Comparison of ENCODE assay signal across 8 cellular contexts in the genomic region with DNA sequence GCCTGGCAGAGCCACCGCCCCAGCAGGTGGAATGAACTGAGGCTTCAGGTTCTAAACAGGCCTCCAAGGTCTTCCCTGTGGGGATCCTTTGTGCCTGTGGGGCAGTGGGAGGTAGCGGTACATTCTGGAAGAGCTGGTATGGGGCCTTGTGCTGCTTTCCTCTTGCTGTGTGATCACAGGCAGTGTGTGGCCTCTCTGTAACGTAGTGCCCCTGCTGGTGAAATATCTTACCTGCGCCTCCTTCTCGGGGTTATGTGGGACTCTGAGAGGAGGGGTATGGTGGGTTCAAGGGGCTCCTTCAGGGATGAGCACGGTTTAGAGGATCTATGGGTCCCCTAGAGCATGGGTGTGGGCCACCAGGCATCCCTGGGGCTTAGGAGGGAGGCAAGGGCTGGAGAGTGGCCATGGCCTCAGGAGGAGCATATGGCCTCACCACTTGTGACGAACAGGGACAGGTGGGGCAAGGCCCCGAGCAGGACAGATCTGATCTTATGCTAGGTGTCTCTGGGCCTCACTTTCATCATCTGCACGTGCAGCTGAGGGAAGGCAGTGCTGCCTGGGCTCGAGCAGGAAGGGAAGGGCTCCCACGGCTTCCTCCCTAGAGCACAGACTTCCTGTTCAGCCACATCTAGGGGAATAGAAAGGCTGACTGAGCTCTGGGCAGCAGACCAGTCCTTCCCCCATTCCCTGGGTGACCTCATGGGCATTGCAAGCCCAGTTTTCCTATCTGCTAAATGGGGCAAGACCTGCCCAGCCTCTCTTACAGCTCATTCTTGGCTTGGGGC. TPM values are rescaled to one million over a fixed set of nuclear protein-coding genes. Genes with fewer than 3 reads are reported as not detected.
DNase-seq lines count a peak whose midpoint lies in the region; ATAC-seq and TF ChIP-seq lines count a peak whose summit lies in the region.

No MANE protein-coding gene starts in this region.

- H3K9ac ChIP-seq in MM.1S (ENCODE audit: low read length), result no peak overlapping the region

- no peak overlapping the region for H3K4me3 ChIP-seq in MM.1S (ENCODE audit: low read length)
- H3K4me3 ChIP-seq in epithelial cell of esophagus (ENCODE audit: low read length), result no peak overlapping the region
- no peak overlapping the region for H3K4me3 ChIP-seq in aorta (ENCODE audit: low read length in 2 of 2)

- H3K27ac Mint-ChIP-seq in Calu3 (ENCODE audit: unreplicated experiment) (peak overlapping the region; percentile 50), natural killer cell (peak overlapping the region in 1 of 2 donors; percentile 38)
- peak overlapping the region; percentile 80 for H3K27ac Mint-ChIP-seq in activated CD4-positive, alpha-beta memory T cell treated with anti-CD3 and anti-CD28 coated beads for 36 hours

- POLR2A ChIA-PET in activated CD4-positive, alpha-beta memory T cell treated with anti-CD3 and anti-CD28 coated beads for 36 hours (lab: Charles Lee), result no interaction called here

- H3K36me3 Mint-ChIP-seq in Calu3 (ENCODE audit: insufficient read depth, unreplicated experiment) (peaks cover 27% of the 10 kb centered on the region), natural killer cell (no peaks in the 10 kb centered on the region)
- no peaks in the 10 kb centered on the region for H3K36me3 Mint-ChIP-seq in activated CD4-positive, alpha-beta memory T cell treated with anti-CD3 and anti-CD28 coated beads for 36 hours

- 83 to 85% methylated on average over 11 of the region's 11 CpGs for WGBS in aorta, 2 donors

- no peaks in the 10 kb centered on the region for H3K79me2 ChIP-seq in MM.1S (ENCODE audit: low read length)

- H3K4me1 ChIP-seq in MM.1S (ENCODE audit: low read length), result peaks cover 12% of the 10 kb centered on the region
- peaks cover 0 to 5% of the 10 kb centered on the region in 2 donors for H3K4me1 ChIP-seq in aorta (ENCODE audit: control insufficient read depth in 1 of 2, insufficient read depth in 2 of 2, low read length in 2 of 2)

- peak overlapping the region; percentile 63 for H2AFZ ChIP-seq in MM.1S (ENCODE audit: low read length)

- H3K9me3 Mint-ChIP-seq in Calu3 (ENCODE audit: low read depth, unreplicated experiment), result no peaks in the 10 kb centered on the region
- no peaks in the 10 kb centered on the region for H3K9me3 Mint-ChIP-seq in activated CD4-positive, alpha-beta memory T cell treated with anti-CD3 and anti-CD28 coated beads for 36 hours
- H3K9me3 Mint-ChIP-seq in natural killer cell, result no peaks in the 10 kb centered on the region

- H3K36me3 ChIP-seq in MM.1S (replicated peaks; ENCODE audit: insufficient read depth, low read length) (no peaks in the 10 kb centered on the region), aorta (ENCODE audit: control insufficient read depth in 1 of 2, insufficient read depth in 2 of 2, low read length in 1 of 2) (no peaks in the 10 kb centered on the region)

- TF ChIP-seq CTCF in Calu3 (IDR thresholded peaks at IDR 0.05; ENCODE audit: unreplicated experiment), result peak; percentile 19
- TF ChIP-seq CTCF in MM.1S (IDR thresholded peaks at IDR 0.05; ENCODE audit: low read length), result peak; percentile 45
- TF ChIP-seq CTCF in epithelial cell of esophagus (IDR thresholded peaks at IDR 0.05; ENCODE audit: insufficient read depth, low read depth, low read length, missing control alignments), result peak; percentile 49
- TF ChIP-seq CTCF in natural killer cell (IDR thresholded peaks at IDR 0.05), result peak; percentile 19

- no peak overlapping the region for H3K4me3 Mint-ChIP-seq in Calu3 (ENCODE audit: low read depth, unreplicated experiment)
- peak overlapping the region; percentile 57 for H3K4me3 Mint-ChIP-seq in activated CD4-positive, alpha-beta memory T cell treated with anti-CD3 and anti-CD28 coated beads for 36 hours
- peak overlapping the region; percentile 28 for H3K4me3 Mint-ChIP-seq in natural killer cell

- H3K9me2 ChIP-seq in MM.1S (replicated peaks; ENCODE audit: insufficient read depth, low read length), result no peaks in the 10 kb centered on the region

- H3K4me1 Mint-ChIP-seq in Calu3 (ENCODE audit: low read depth, unreplicated experiment), result peaks cover 15% of the 10 kb centered on the region
- peaks cover 49% of the 10 kb centered on the region for H3K4me1 Mint-ChIP-seq in activated CD4-positive, alpha-beta memory T cell treated with anti-CD3 and anti-CD28 coated beads for 36 hours (ENCODE audit: low read depth)
- H3K4me1 Mint-ChIP-seq in natural killer cell, result peaks cover 4 to 32% of the 10 kb centered on the region in 2 donors

- no peaks in the 10 kb centered on the region for H3F3A ChIP-seq in MM.1S (ENCODE audit: insufficient read depth, low read length)

- H3K27ac ChIP-seq in MM.1S (ENCODE audit: low read length) (no peak overlapping the region), aorta (ENCODE audit: low read depth in 1 of 2, low read length in 2 of 2) (peak overlapping the region; percentile 58 to 73)

- intact Hi-C loops in Calu3 (cut with micrococcal nuclease; ENCODE audit: unreplicated experiment) (no loop called here), natural killer cell (cut with micrococcal nuclease) (no loop called here), aorta (cut with DNase I) (no loop called here)
- intact Hi-C loops in activated CD4-positive, alpha-beta memory T cell treated with anti-CD3 and anti-CD28 coated beads for 36 hours (cut with micrococcal nuclease), result loop anchor here (5.0 kb wide), 1 partner anchor 208 kb away; no protein-coding TSS in a partner anchor

- H3K9me3 ChIP-seq in MM.1S (replicated peaks; ENCODE audit: insufficient read depth, low read length) (no peaks in the 10 kb centered on the region), aorta (ENCODE audit: control insufficient read depth, low read length) (no peaks in the 10 kb centered on the region)

- CTCF ChIA-PET in Calu3 (lab: Charles Lee), result interaction anchor here (0.6 kb wide), 4 partner anchors 178 to 526 kb away, joined by 3 to 4 read pairs (median 3); no protein-coding TSS in a partner anchor
- CTCF ChIA-PET in activated CD4-positive, alpha-beta memory T cell treated with anti-CD3 and anti-CD28 coated beads for 36 hours (lab: Charles Lee), result interaction anchor here (0.6 to 1.9 kb wide), 7 partner anchors 20 to 214 kb away, joined by 3 to 10 read pairs (median 5); no protein-coding TSS in a partner anchor

- H3K27me3 Mint-ChIP-seq in Calu3 (ENCODE audit: unreplicated experiment) (no peaks in the 10 kb centered on the region), natural killer cell (ENCODE audit: low read depth in 2 of 2) (peaks cover 0 to 17% of the 10 kb centered on the region in 2 donors)
- no peaks in the 10 kb centered on the region for H3K27me3 Mint-ChIP-seq in activated CD4-positive, alpha-beta memory T cell treated with anti-CD3 and anti-CD28 coated beads for 36 hours

- H3K27me3 ChIP-seq in MM.1S (replicated peaks; ENCODE audit: insufficient read depth, low read length) (peaks cover 10% of the 10 kb centered on the region), aorta (ENCODE audit: control insufficient read depth in 1 of 2, insufficient read depth in 2 of 2, low read length in 1 of 2) (no peaks in the 10 kb centered on the region)

- DNase-seq in Calu3, result peak; percentile 41
- DNase-seq in MM.1S, result peak; percentile 37
- DNase-seq in activated CD4-positive, alpha-beta memory T cell treated with anti-CD3 and anti-CD28 coated beads for 36 hours, result peak; percentile 63
- DNase-seq in epithelial cell of esophagus (ENCODE audit: low read depth), result peak; percentile 64
- no peak for DNase-seq in natural killer cell
- DNase-seq in aorta, result peak in 1 of 2 donors; percentile 89
- no peak for DNase-seq in superior temporal gyrus (ENCODE audit: extremely low spot score)

- H3K4me2 ChIP-seq in MM.1S (ENCODE audit: low read depth, low read length), result peak overlapping the region; percentile 18; the same call in 1 of the 2 replicates

- no TSS peak for BruUV-seq in Calu3 (replicated peaks; lab: Mats Ljungman, UMichigan)

- ATAC-seq in natural killer cell, result peak in 1 of 3 donors; percentile 27
- peak; percentile 36 for ATAC-seq in aorta (ENCODE audit: low FRiP score)
- ATAC-seq in HG02973 (IDR thresholded peaks at IDR 0.05; ENCODE audit: unreplicated experiment), result no peak

- no peaks in the 10 kb centered on the region for H4K20me1 ChIP-seq in MM.1S (ENCODE audit: insufficient read depth, low read length)

RNA-seq across cellular contexts. Expression of a gene that starts 1.9 kb away (rescaled TPM):
- total RNA-seq in Calu3 (2022) (39.6 and 46.7 TPM in 2 replicates), natural killer cell (1 to 10 TPM in 1 of 3 donors, under 1 TPM in 2; 0.07 to 1.3 (median 0.70) TPM), aorta (10 to 100 TPM; 21.0 to 28.7 TPM)
- total RNA-seq in activated CD4-positive, alpha-beta memory T cell treated with anti-CD3 and anti-CD28 coated beads for 36 hours, result 1 to 10 TPM; 4.0 to 4.3 TPM
- 10 to 100 TPM in 1 of 2 donors, 1 to 10 TPM in 1; 3.8 to 40.7 TPM for polyA plus RNA-seq in aorta

RNA-seq across cellular contexts. Expression of a gene that starts 5.8 kb away (rescaled TPM):
- total RNA-seq in Calu3 (2022), result 0.26 TPM in 1 of 2 replicates, not detected in the other
- total RNA-seq in activated CD4-positive, alpha-beta memory T cell treated with anti-CD3 and anti-CD28 coated beads for 36 hours, result 1 to 10 TPM in 1 of 2 experiments, under 1 TPM in 1; 0.93 to 1.3 TPM
- not detected for total RNA-seq in natural killer cell
- under 1 TPM; 0.55 to 0.99 TPM for total RNA-seq in aorta
- polyA plus RNA-seq in aorta, result under 1 TPM; 0.75 to 1.00 TPM

RNA-seq across cellular contexts. Expression of a gene that starts 22.3 kb away (rescaled TPM):
- total RNA-seq in Calu3 (2022), result not detected in 2 replicates
- not detected for total RNA-seq in activated CD4-positive, alpha-beta memory T cell treated with anti-CD3 and anti-CD28 coated beads for 36 hours
- under 1 TPM in 1 of 3 donors, not detected in 2; 0.16 TPM for total RNA-seq in natural killer cell
- not detected for total RNA-seq in aorta
- polyA plus RNA-seq in aorta, result under 1 TPM in 1 of 2 donors, not detected in 1; 0.31 TPM

Comparison
In these comparisons a context has a peak if more than half of its experiments do, and no peak if none do; other contexts are left out.
1. DNase-seq: peak in Calu3 (single experiment), MM.1S (single experiment), activated CD4-positive, alpha-beta memory T cell treated with anti-CD3 and anti-CD28 coated beads for 36 hours (single experiment) and epithelial cell of esophagus (single experiment); none in natural killer cell (single experiment) and superior temporal gyrus (single experiment).
2. Peak in every context shown above with its lines, with median percentiles within 50 percentile points of each other: CTCF ChIP-seq.